Comparison of ENCODE assay signal across 19 cellular contexts in genomic region chr12:72493390-72493789, GRCh38.
"Had no signal": no experiment of that assay in that cellular context is flagged by ENCODE, and none has a peak within 500 bp of the region (broad histone marks: within the 10 kb centered on the region; RNA-seq: fewer than 3 reads in every experiment).

No MANE protein-coding gene starts in this region.

- DNase-seq: activated CD4-positive, alpha-beta T cell treated with anti-CD3 and anti-CD28 coated beads for 4 hours; activated CD4-positive, alpha-beta T cell treated with anti-CD3 and anti-CD28 coated beads, Interleukin-2, amount 50 U/mL, for 48 hours; activated CD4-positive, CD25-positive, alpha-beta regulatory T cell; activated CD8-positive, alpha-beta memory T cell treated with anti-CD3 and anti-CD28 coated beads, Interleukin-2, amount 50 U/mL, for 48 hours; activated naive CD4-positive, alpha-beta T cell; activated T-cell treated with anti-CD3 and anti-CD28 coated beads, Interleukin-2, amount 50 U/mL, for 4 hours; adrenal gland; cerebellar nuclear complex; cortex of kidney; left lung; naive thymus-derived CD8-positive, alpha-beta T cell; posterior cingulate gyrus; sigmoid colon; stimulated activated CD4-positive, alpha-beta T cell treated with anti-CD3 and anti-CD28 coated beads, Interleukin-2, amount 100 ng/mL, for 48 hours; stimulated activated CD8-positive, alpha-beta memory T cell treated with anti-CD3 and anti-CD28 coated beads, Interleukin-4, amount 100 ng/mL, for 48 hours; stimulated activated naive B cell treated with anti-CD40 and anti-IgM and Interleukin-4, amounts not matched to agents 10 μg/mL and 1 μg/mL and 100 μg/mL, for 72 hours; T-helper 9 cell; transverse colon had no signal

- H3K4me3 ChIP-seq: adrenal gland, left lung, neural progenitor cell, sigmoid colon, transverse colon had no signal

- ATAC-seq: activated T-cell treated with anti-CD3 and anti-CD28 coated beads, Interleukin-2, amount 50 U/mL, for 4 hours; left lung; naive thymus-derived CD8-positive, alpha-beta T cell; stimulated activated naive B cell treated with anti-CD40 and anti-IgM and Interleukin-4, amounts not matched to agents 10 μg/mL and 1 μg/mL and 100 μg/mL, for 72 hours had no signal
